1 cellular context compared by ENCODE assay signal in the genomic region with DNA sequence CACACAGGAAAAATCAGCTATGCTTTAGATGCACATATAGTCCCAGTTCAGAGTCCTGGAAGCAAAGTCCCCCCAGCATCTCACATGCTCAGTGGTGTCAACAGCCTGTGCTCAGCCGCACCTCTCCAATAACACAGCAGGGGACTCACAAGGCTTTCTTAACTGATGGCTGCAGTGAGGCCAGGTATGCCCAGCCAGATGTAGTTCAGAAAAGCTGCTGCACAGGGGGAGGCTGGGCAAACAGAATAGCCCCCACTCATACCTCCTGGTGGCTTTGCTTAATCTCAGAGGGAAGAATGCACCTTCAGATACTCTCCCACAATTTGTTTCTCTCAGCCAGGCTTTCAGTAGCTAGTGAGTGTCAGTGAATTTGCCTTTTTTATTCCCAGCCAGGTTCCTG.
TF ChIP-seq lines count a peak whose summit lies in the region.

No MANE protein-coding gene starts in this region.

TF ChIP-seq in HEK293, 187 proteins besides CTCF, POLR2A, EP300 and RAD21 (continued from another document):
- TF ChIP-seq, protein P1, sequence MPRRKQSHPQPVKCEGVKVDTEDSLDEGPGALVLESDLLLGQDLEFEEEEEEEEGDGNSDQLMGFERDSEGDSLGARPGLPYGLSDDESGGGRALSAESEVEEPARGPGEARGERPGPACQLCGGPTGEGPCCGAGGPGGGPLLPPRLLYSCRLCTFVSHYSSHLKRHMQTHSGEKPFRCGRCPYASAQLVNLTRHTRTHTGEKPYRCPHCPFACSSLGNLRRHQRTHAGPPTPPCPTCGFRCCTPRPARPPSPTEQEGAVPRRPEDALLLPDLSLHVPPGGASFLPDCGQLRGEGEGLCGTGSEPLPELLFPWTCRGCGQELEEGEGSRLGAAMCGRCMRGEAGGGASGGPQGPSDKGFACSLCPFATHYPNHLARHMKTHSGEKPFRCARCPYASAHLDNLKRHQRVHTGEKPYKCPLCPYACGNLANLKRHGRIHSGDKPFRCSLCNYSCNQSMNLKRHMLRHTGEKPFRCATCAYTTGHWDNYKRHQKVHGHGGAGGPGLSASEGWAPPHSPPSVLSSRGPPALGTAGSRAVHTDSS (tag by site-specific recombination; IDR thresholded peaks at IDR 0.05): no peak
- TF ChIP-seq, protein P2, sequence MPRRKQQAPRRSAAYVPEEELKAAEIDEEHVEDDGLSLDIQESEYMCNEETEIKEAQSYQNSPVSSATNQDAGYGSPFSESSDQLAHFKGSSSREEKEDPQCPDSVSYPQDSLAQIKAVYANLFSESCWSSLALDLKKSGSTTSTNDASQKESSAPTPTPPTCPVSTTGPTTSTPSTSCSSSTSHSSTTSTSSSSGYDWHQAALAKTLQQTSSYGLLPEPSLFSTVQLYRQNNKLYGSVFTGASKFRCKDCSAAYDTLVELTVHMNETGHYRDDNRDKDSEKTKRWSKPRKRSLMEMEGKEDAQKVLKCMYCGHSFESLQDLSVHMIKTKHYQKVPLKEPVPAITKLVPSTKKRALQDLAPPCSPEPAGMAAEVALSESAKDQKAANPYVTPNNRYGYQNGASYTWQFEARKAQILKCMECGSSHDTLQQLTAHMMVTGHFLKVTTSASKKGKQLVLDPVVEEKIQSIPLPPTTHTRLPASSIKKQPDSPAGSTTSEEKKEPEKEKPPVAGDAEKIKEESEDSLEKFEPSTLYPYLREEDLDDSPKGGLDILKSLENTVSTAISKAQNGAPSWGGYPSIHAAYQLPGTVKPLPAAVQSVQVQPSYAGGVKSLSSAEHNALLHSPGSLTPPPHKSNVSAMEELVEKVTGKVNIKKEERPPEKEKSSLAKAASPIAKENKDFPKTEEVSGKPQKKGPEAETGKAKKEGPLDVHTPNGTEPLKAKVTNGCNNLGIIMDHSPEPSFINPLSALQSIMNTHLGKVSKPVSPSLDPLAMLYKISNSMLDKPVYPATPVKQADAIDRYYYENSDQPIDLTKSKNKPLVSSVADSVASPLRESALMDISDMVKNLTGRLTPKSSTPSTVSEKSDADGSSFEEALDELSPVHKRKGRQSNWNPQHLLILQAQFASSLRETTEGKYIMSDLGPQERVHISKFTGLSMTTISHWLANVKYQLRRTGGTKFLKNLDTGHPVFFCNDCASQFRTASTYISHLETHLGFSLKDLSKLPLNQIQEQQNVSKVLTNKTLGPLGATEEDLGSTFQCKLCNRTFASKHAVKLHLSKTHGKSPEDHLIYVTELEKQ (tag by site-specific recombination; IDR thresholded peaks at IDR 0.05; ENCODE audit: borderline replicate concordance): no peak
- TF ChIP-seq RBAK (tag by site-specific recombination; IDR thresholded peaks at IDR 0.05) (no peak), REPIN1 (tag by site-specific recombination; IDR thresholded peaks at IDR 0.05; ENCODE audit: low read depth) (no peak), ZNF146 (tag by site-specific recombination; IDR thresholded peaks at IDR 0.05) (no peak), WT1 (tag by site-specific recombination; IDR thresholded peaks at IDR 0.05) (no peak), ZNF112 (tag by site-specific recombination; IDR thresholded peaks at IDR 0.05) (no peak), ZIC2 (tag by site-specific recombination; IDR thresholded peaks at IDR 0.05) (peak; percentile 68)
- TF ChIP-seq, protein P3, sequence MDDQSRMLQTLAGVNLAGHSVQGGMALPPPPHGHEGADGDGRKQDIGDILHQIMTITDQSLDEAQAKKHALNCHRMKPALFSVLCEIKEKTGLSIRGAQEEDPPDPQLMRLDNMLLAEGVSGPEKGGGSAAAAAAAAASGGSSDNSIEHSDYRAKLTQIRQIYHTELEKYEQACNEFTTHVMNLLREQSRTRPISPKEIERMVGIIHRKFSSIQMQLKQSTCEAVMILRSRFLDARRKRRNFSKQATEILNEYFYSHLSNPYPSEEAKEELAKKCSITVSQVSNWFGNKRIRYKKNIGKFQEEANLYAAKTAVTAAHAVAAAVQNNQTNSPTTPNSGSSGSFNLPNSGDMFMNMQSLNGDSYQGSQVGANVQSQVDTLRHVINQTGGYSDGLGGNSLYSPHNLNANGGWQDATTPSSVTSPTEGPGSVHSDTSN (CRISPR knock-in tag; IDR thresholded peaks at IDR 0.05): no peak
